Comparison of ENCODE assay signal across 8 cellular contexts in genomic region chr10:73879296-73880173, GRCh38. TPM values are rescaled to one million over a fixed set of nuclear protein-coding genes. Genes with fewer than 3 reads are reported as not detected.
A peak's percentile ranks its signal among the peaks of the same experiment; 100 is the strongest.
DNase-seq lines count a peak whose midpoint lies in the region; ATAC-seq and TF ChIP-seq lines count a peak whose summit lies in the region.

No MANE protein-coding gene starts in this region.

- H3K4me3 ChIP-seq in fibroblast of villous mesenchyme (ENCODE audit: low read depth, low read length), result no peak overlapping the region
- no peak overlapping the region for H3K4me3 ChIP-seq in testis

- no peaks in the 10 kb centered on the region for H3K9me3 ChIP-seq in testis

- POLR2A ChIA-PET in RWPE1 (lab: Yijun Ruan, JAX; ENCODE audit: low non-redundant PET), result interaction anchor here (0.8 kb wide), 1 partner anchor 31 kb away, joined by 3 read pairs; no protein-coding TSS in a partner anchor

- CTCF ChIA-PET in RWPE1 (lab: Yijun Ruan, JAX), result interaction anchor here (0.5 to 3.2 kb wide), 37 partner anchors 8 to 1606 kb away, joined by 3 to 28 read pairs (median 4); partner anchors contain the start of genes CHCHD1 and DDIT4

- peaks cover 37% of the 10 kb centered on the region for H3K4me1 Mint-ChIP-seq in activated T-helper 2 cell treated with anti-CD3 and anti-CD28 coated beads, Interferon-gamma antibody, Interleukin-2, Interleukin-4, amounts not matched to agents 10 μg/mL and 5 μg/mL and 100 μg/mL, durations not matched to agents 14 hours and 24 hours and 36 hours (ENCODE audit: low read depth)
- peaks cover 27% of the 10 kb centered on the region for H3K4me1 Mint-ChIP-seq in osteocyte (ENCODE audit: unreplicated experiment)

- H3K27ac ChIP-seq in RWPE1 (no peak overlapping the region), testis (no peak overlapping the region)

- peak overlapping the region; percentile 35 for H3K27ac Mint-ChIP-seq in activated T-helper 2 cell treated with anti-CD3 and anti-CD28 coated beads, Interferon-gamma antibody, Interleukin-2, Interleukin-4, amounts not matched to agents 10 μg/mL and 5 μg/mL and 100 μg/mL, durations not matched to agents 14 hours and 24 hours and 36 hours
- no peak overlapping the region for H3K27ac Mint-ChIP-seq in osteocyte (ENCODE audit: unreplicated experiment)

- no peaks in the 10 kb centered on the region for H3K27me3 ChIP-seq in testis

- H3K4me1 ChIP-seq in testis, result peaks cover 5% of the 10 kb centered on the region

- H3K36me3 ChIP-seq in testis (ENCODE audit: low read depth, missing control alignments), result no peaks in the 10 kb centered on the region

- TF ChIP-seq RAD21 in Ishikawa (IDR thresholded peaks at IDR 0.05; ENCODE audit: low read depth), result peak; percentile 87

- intact Hi-C loops in activated T-helper 2 cell treated with anti-CD3 and anti-CD28 coated beads, Interferon-gamma antibody, Interleukin-2, Interleukin-4, amounts not matched to agents 10 μg/mL and 5 μg/mL and 100 μg/mL, durations not matched to agents 14 hours and 24 hours and 36 hours (cut with micrococcal nuclease), result loop anchor here (1.0 to 10.0 kb wide), 2 partner anchors 30 to 95 kb away; partner anchors contain the start of genes CHCHD1 and ZSWIM8
- intact Hi-C loops in testis (cut with DNase I; ENCODE audit: low total_unique reads), result loop anchor here (2.0 to 10.0 kb wide), 2 partner anchors 31 to 55 kb away; no protein-coding TSS in a partner anchor

- TF ChIP-seq POLR2A in testis (IDR thresholded peaks at IDR 0.05), result no peak

- peak; percentile 70 for ATAC-seq in GM21528 (IDR thresholded peaks at IDR 0.05; ENCODE audit: low FRiP score, unreplicated experiment)

- TF ChIP-seq CTCF in RWPE1 (conservative IDR thresholded peaks at IDR 0.05; ENCODE audit: low read depth) (peak; percentile 85), fibroblast of villous mesenchyme (IDR thresholded peaks at IDR 0.05; ENCODE audit: insufficient read depth, low read depth, low read length) (peak; percentile 93), osteocyte (IDR thresholded peaks at IDR 0.05) (peak; percentile 89), testis (IDR thresholded peaks at IDR 0.05) (peak; percentile 87 to 91 (median 89))

- no peaks in the 10 kb centered on the region for H3K27me3 Mint-ChIP-seq in activated T-helper 2 cell treated with anti-CD3 and anti-CD28 coated beads, Interferon-gamma antibody, Interleukin-2, Interleukin-4, amounts not matched to agents 10 μg/mL and 5 μg/mL and 100 μg/mL, durations not matched to agents 14 hours and 24 hours and 36 hours (ENCODE audit: low read depth)
- no peaks in the 10 kb centered on the region for H3K27me3 Mint-ChIP-seq in osteocyte (ENCODE audit: unreplicated experiment)

- H3K36me3 Mint-ChIP-seq in activated T-helper 2 cell treated with anti-CD3 and anti-CD28 coated beads, Interferon-gamma antibody, Interleukin-2, Interleukin-4, amounts not matched to agents 10 μg/mL and 5 μg/mL and 100 μg/mL, durations not matched to agents 14 hours and 24 hours and 36 hours (ENCODE audit: low read depth), result no peaks in the 10 kb centered on the region
- H3K36me3 Mint-ChIP-seq in osteocyte (ENCODE audit: unreplicated experiment), result no peaks in the 10 kb centered on the region

- WGBS in testis, 2 donors, result 29 to 40% methylated on average over 14 of the region's 14 CpGs

- no peaks in the 10 kb centered on the region for H3K9me3 Mint-ChIP-seq in activated T-helper 2 cell treated with anti-CD3 and anti-CD28 coated beads, Interferon-gamma antibody, Interleukin-2, Interleukin-4, amounts not matched to agents 10 μg/mL and 5 μg/mL and 100 μg/mL, durations not matched to agents 14 hours and 24 hours and 36 hours
- H3K9me3 Mint-ChIP-seq in osteocyte (ENCODE audit: unreplicated experiment), result no peaks in the 10 kb centered on the region

- no peak for TF ChIP-seq EP300 in Ishikawa (IDR thresholded peaks at IDR 0.05; ENCODE audit: borderline replicate concordance)

- no peak overlapping the region for H3K4me3 Mint-ChIP-seq in activated T-helper 2 cell treated with anti-CD3 and anti-CD28 coated beads, Interferon-gamma antibody, Interleukin-2, Interleukin-4, amounts not matched to agents 10 μg/mL and 5 μg/mL and 100 μg/mL, durations not matched to agents 14 hours and 24 hours and 36 hours (ENCODE audit: low read depth)
- no peak overlapping the region for H3K4me3 Mint-ChIP-seq in osteocyte (ENCODE audit: unreplicated experiment)

- DNase-seq in DMS53 (lab: John Stamatoyannopoulos, UW) (peak; percentile 94), RWPE1 (ENCODE audit: low spot score) (peak; percentile 74), fibroblast of villous mesenchyme (ENCODE audit: low read depth) (peak; percentile 84), osteocyte (ENCODE audit: extremely low spot score, unreplicated experiment) (peak; percentile 90), testis (peak; percentile 88)
- peak; percentile 92 for DNase-seq in activated T-helper 2 cell treated with anti-CD3 and anti-CD28 coated beads, Interferon-gamma antibody, Interleukin-2, Interleukin-4, amounts not matched to agents 10 μg/mL and 5 μg/mL and 100 μg/mL, durations not matched to agents 14 hours and 24 hours and 36 hours (ENCODE audit: low spot score)

TF ChIP-seq in Ishikawa, 13 proteins besides CTCF, POLR2A, EP300 and RAD21:
- TF ChIP-seq YY1 (IDR thresholded peaks at IDR 0.05; ENCODE audit: low read depth), result 0 out of 2 replicates have a peak, but pooled peaks have one; percentile 27
- peak; percentile 68 for TF ChIP-seq CREB1 (IDR thresholded peaks at IDR 0.05; ENCODE audit: low read depth)
- peak; percentile 43; the same call in 1 of the 2 replicates for TF ChIP-seq TEAD4 (IDR thresholded peaks at IDR 0.05)
- peak; percentile 85 for TF ChIP-seq MAX (IDR thresholded peaks at IDR 0.05)
- 0 out of 2 replicates have a peak, but pooled peaks have one; percentile 14 for TF ChIP-seq TCF12 (IDR thresholded peaks at IDR 0.05; ENCODE audit: low read depth)
- TF ChIP-seq CEBPB (IDR thresholded peaks at IDR 0.05), result no peak

RNA-seq across cellular contexts. Expression of gene CAMK2G, which starts 5.2 kb away (rescaled TPM):
- total RNA-seq in activated T-helper 2 cell treated with anti-CD3 and anti-CD28 coated beads, Interferon-gamma antibody, Interleukin-2, Interleukin-4, amounts not matched to agents 10 μg/mL and 5 μg/mL and 100 μg/mL, durations not matched to agents 14 hours and 24 hours and 36 hours, result 25.8 and 26.4 TPM in 2 replicates
- total RNA-seq in fibroblast of villous mesenchyme (30.6 and 36.7 TPM in 2 replicates), osteocyte (37.6 and 38.2 TPM in 2 replicates), testis (10 to 100 TPM; 25.4 to 29.7 TPM)
- polyA plus RNA-seq in testis (ENCODE audit: insufficient read depth, low read depth, low replicate concordance), result 16.5 TPM

RNA-seq across cellular contexts. Expression of gene PLAU, which starts 31.4 kb away (rescaled TPM):
- total RNA-seq in activated T-helper 2 cell treated with anti-CD3 and anti-CD28 coated beads, Interferon-gamma antibody, Interleukin-2, Interleukin-4, amounts not matched to agents 10 μg/mL and 5 μg/mL and 100 μg/mL, durations not matched to agents 14 hours and 24 hours and 36 hours, result 1.7 and 1.8 TPM in 2 replicates
- total RNA-seq in fibroblast of villous mesenchyme (104 and 111 TPM in 2 replicates), osteocyte (112 and 118 TPM in 2 replicates), testis (1 to 10 TPM in 1 of 2 donors, under 1 TPM in 1; 0.87 to 1.7 TPM)
- polyA plus RNA-seq in testis (ENCODE audit: insufficient read depth, low read depth, low replicate concordance), result 13.6 TPM

Comparison
In these comparisons a context has a peak if more than half of its experiments do, and no peak if none do; other contexts are left out.
1. RNA of gene PLAU, which starts 31.4 kb away (total RNA-seq): 112 to 118 TPM in osteocyte and 104 to 111 TPM in fibroblast of villous mesenchyme; 1.7 to 1.8 TPM in activated T-helper 2 cell treated with anti-CD3 and anti-CD28 coated beads, Interferon-gamma antibody, Interleukin-2, Interleukin-4, amounts not matched to agents 10 μg/mL and 5 μg/mL and 100 μg/mL, durations not matched to agents 14 hours and 24 hours and 36 hours and 0.87 to 1.7 TPM in testis; every median in the first group is over 10 times any median in the second.
2. Peak in every context shown above with its lines, with median percentiles within 50 percentile points of each other: DNase-seq and CTCF ChIP-seq.